15 cellular contexts compared by ENCODE assay signal in the genomic region with DNA sequence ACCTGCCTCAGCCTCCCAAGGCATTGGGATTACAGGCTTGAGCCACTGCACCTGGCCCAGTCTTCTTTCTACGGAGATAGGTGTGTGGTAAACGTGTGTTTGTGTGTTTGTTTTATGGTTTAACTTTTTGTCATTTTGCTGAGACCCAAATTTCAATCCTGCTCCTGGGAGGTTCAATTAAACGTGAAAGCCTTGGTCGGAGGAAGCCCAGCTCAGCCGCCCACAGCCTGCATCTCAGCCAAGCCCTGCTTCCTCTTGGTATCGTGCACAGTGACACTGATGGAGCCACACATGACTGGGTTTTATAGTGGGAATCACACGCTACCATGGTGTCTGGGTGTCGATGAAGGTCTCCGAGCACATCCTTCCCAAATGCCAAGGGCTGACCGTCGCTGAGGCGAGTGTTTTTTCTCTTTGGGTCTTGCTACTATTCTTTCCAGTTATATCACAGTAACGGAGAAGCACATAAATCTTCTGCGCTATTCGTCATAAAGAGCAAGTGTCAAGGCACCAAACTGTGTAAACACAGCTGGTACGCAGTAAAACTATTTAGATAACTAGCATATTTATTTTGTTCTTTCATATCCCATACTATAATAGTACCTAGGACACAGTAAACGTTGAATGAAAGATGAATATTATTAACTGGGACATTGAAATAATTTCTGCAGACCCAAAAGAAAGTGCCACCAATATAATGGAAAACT. TPM values are rescaled to one million over a fixed set of nuclear protein-coding genes. Genes with fewer than 3 reads are reported as not detected.
A peak's percentile ranks its signal among the peaks of the same experiment; 100 is the strongest.
DNase-seq lines count a peak whose midpoint lies in the region; ATAC-seq and TF ChIP-seq lines count a peak whose summit lies in the region.
"Had no signal": no experiment of that assay in that cellular context is flagged by ENCODE, and none has a peak within 500 bp of the region (broad histone marks: within the 10 kb centered on the region; RNA-seq: fewer than 3 reads in every experiment).

No MANE protein-coding gene starts in this region.

- H3K4me2 ChIP-seq in DND-41 (ENCODE audit: insufficient read depth, low read length) (no peak overlapping the region), Karpas-422 (ENCODE audit: low read depth, low read length, poor library complexity, severe bottlenecking) (no peak overlapping the region)
- H3K4me2 ChIP-seq: KMS-11 had no signal

- no peak for DNase-seq in DND-41
- DNase-seq in LNCaP clone FGC (ENCODE audit: low read depth): peak; percentile 77
- peak in 2 of 3 donors; percentile 34 to 35 for DNase-seq in mucosa of descending colon
- no peak for DNase-seq in Karpas-422
- DNase-seq in BE2C: no peak
- no peak for DNase-seq in inferior parietal cortex (ENCODE audit: extremely low spot score)
- DNase-seq: esophagus squamous epithelium had no signal

- H2AFZ ChIP-seq in DND-41 (ENCODE audit: low read depth, low read length) (no peak overlapping the region), Karpas-422 (ENCODE audit: low read length) (no peak overlapping the region)

- ATAC-seq in DND-41 (ENCODE audit: insufficient read depth, low read depth) (0 out of 3 replicates have a peak, but pooled peaks have one; percentile 5), mucosa of descending colon (peak; percentile 87), HG02870 (IDR thresholded peaks at IDR 0.05; ENCODE audit: unreplicated experiment) (no peak)

- H3K27me3 ChIP-seq in DND-41 (ENCODE audit: insufficient read depth, low read length, poor library complexity): no peaks in the 10 kb centered on the region
- H3K27me3 ChIP-seq in Karpas-422 (ENCODE audit: low read length): no peaks in the 10 kb centered on the region
- H3K27me3 ChIP-seq in BE2C: no peaks in the 10 kb centered on the region
- H3K27me3 ChIP-seq: body of pancreas, esophagus squamous epithelium, neutrophil, right atrium auricular region, stomach, tibial nerve had no signal

- H3K4me1 ChIP-seq in DND-41 (ENCODE audit: insufficient read depth, low read length) (no peaks in the 10 kb centered on the region), mucosa of descending colon (ENCODE audit: low read depth) (peaks cover 8% of the 10 kb centered on the region), Karpas-422 (ENCODE audit: low read length) (peaks cover 19% of the 10 kb centered on the region), BE2C (peaks cover 4% of the 10 kb centered on the region; the same call in 1 of the 2 replicates)
- H3K4me1 ChIP-seq: right atrium auricular region had no signal

- TF ChIP-seq CTCF in DND-41 (IDR thresholded peaks at IDR 0.05; ENCODE audit: borderline replicate concordance, extremely low read depth, low read length, poor library complexity, severe bottlenecking) (no peak), LNCaP clone FGC (IDR thresholded peaks at IDR 0.05; ENCODE audit: control insufficient read depth, extremely low read depth, insufficient read depth) (no peak), VCaP (conservative IDR thresholded peaks at IDR 0.05) (no peak), mucosa of descending colon (IDR thresholded peaks at IDR 0.05) (no peak), BE2C (IDR thresholded peaks at IDR 0.05; ENCODE audit: low read depth, low read length) (no peak)

- H3K36me3 ChIP-seq in DND-41 (ENCODE audit: insufficient read depth, low read length): peaks cover 21% of the 10 kb centered on the region
- H3K36me3 ChIP-seq in mucosa of descending colon (ENCODE audit: low read depth): no peaks in the 10 kb centered on the region
- no peaks in the 10 kb centered on the region for H3K36me3 ChIP-seq in Karpas-422 (ENCODE audit: insufficient read depth, low read length)
- no peaks in the 10 kb centered on the region for H3K36me3 ChIP-seq in BE2C
- H3K36me3 ChIP-seq: neutrophil, right atrium auricular region had no signal

- H3K27ac ChIP-seq in DND-41 (ENCODE audit: low read length) (no peak overlapping the region), VCaP (peak overlapping the region; percentile 91), Karpas-422 (ENCODE audit: low read length) (no peak overlapping the region)
- H3K27ac ChIP-seq: body of pancreas, esophagus squamous epithelium, KMS-11, neutrophil, right atrium auricular region, stomach, tibial nerve had no signal

- H3K9me3 ChIP-seq in DND-41 (ENCODE audit: insufficient read depth, low read length, severe bottlenecking): no peaks in the 10 kb centered on the region
- H3K9me3 ChIP-seq in mucosa of descending colon: no peaks in the 10 kb centered on the region
- no peaks in the 10 kb centered on the region for H3K9me3 ChIP-seq in Karpas-422 (ENCODE audit: low read length)
- H3K9me3 ChIP-seq in BE2C: no peaks in the 10 kb centered on the region
- H3K9me3 ChIP-seq: body of pancreas, esophagus squamous epithelium, neutrophil, right atrium auricular region, stomach, tibial nerve had no signal

- H3K4me3 ChIP-seq in DND-41 (ENCODE audit: low read depth in 1 of 2, low read length in 2 of 2): no peak overlapping the region
- peak overlapping the region; percentile 15; the same call in 1 of the 2 replicates for H3K4me3 ChIP-seq in LNCaP clone FGC (ENCODE audit: low read depth, low read length)
- no peak overlapping the region for H3K4me3 ChIP-seq in mucosa of descending colon
- H3K4me3 ChIP-seq in Karpas-422 (ENCODE audit: low read length): no peak overlapping the region
- H3K4me3 ChIP-seq in BE2C (ENCODE audit: low read depth, low read length): no peak overlapping the region
- H3K4me3 ChIP-seq: body of pancreas, esophagus squamous epithelium, right atrium auricular region, stomach, tibial nerve had no signal

- H4K20me1 ChIP-seq in DND-41 (ENCODE audit: insufficient read depth, low read length) (no peaks in the 10 kb centered on the region), Karpas-422 (ENCODE audit: insufficient read depth, low read depth, low read length) (no peaks in the 10 kb centered on the region)

- H3K9me2 ChIP-seq in Karpas-422 (replicated peaks; ENCODE audit: insufficient read depth, low read length): no peaks in the 10 kb centered on the region

- intact Hi-C loops in mucosa of descending colon (cut with DNase I, micrococcal nuclease): loop anchor here in 1 of 2 donors (2.0 kb wide), 1 partner anchor 422 kb away; no protein-coding TSS in a partner anchor

- H3K9ac ChIP-seq in DND-41 (ENCODE audit: low read depth, low read length): no peak overlapping the region
- H3K9ac ChIP-seq in Karpas-422 (ENCODE audit: low read length): no peak overlapping the region
- H3K9ac ChIP-seq: KMS-11 had no signal

- H3K79me2 ChIP-seq in DND-41 (ENCODE audit: insufficient read depth, low read length) (no peaks in the 10 kb centered on the region), Karpas-422 (ENCODE audit: low read length) (0 out of 2 replicates have a peak, but pooled peaks cover 3% of the 10 kb centered on the region)

RNA-seq across cellular contexts. Expression of a gene that starts 39.3 kb away (rescaled TPM):
- total RNA-seq in mucosa of descending colon: 10 to 100 TPM; 13.3 to 16.7 (median 14.9) TPM
- 36.2 and 55.9 TPM in 2 replicates for total RNA-seq in Karpas-422 (2014; rRNA removed; shearing (Covaris generic); ENCODE audit: low replicate concordance)
- polyA plus RNA-seq in BE2C (2012; ENCODE audit: insufficient read depth, insufficient read length, low read depth): 8.8 TPM

Comparison
In these comparisons a context has a peak if more than half of its experiments do, and no peak if none do; other contexts are left out.
1. DNase-seq: peak in LNCaP clone FGC (single experiment) and mucosa of descending colon (2 of 3); none in DND-41 (single experiment), Karpas-422 (single experiment), BE2C (single experiment) and inferior parietal cortex (single experiment).